ENCODE assay signal across 11 cellular contexts in genomic region chr3:146131616-146132410, GRCh38. TPM values are rescaled to one million over a fixed set of nuclear protein-coding genes. Genes with fewer than 3 reads are reported as not detected.
DNase-seq lines count a peak whose midpoint lies in the region; FAIRE-seq and TF ChIP-seq lines count a peak whose summit lies in the region.
"Had no signal": no experiment of that assay in that cellular context is flagged by ENCODE, and none has a peak within 500 bp of the region (broad histone marks: within the 10 kb centered on the region; RNA-seq: fewer than 3 reads in every experiment).

No MANE protein-coding gene starts in this region.

- no peaks in the 10 kb centered on the region for H3K27me3 ChIP-seq in MG63
- no peaks in the 10 kb centered on the region for H3K27me3 ChIP-seq in endothelial cell of umbilical vein (ENCODE audit: control insufficient read depth in 2 of 2, insufficient read depth in 2 of 2, low read length in 2 of 2)

- H3K4me2 ChIP-seq in endothelial cell of umbilical vein (ENCODE audit: insufficient read depth, low read length) = no peak overlapping the region

- TF ChIP-seq POLR2A in endothelial cell of umbilical vein (IDR thresholded peaks at IDR 0.05; ENCODE audit: low read depth, low read length) = no peak

- peaks cover 15% of the 10 kb centered on the region for H3K4me1 ChIP-seq in endothelial cell of umbilical vein (ENCODE audit: control insufficient read depth, extremely low read depth, insufficient read depth, low read length)

- BruUV-seq in endothelial cell of umbilical vein (replicated peaks; lab: Mats Ljungman, UMichigan) = no TSS peak

- POLR2A ChIA-PET in endothelial cell of umbilical vein (lab: Charles Lee) = no interaction called here

- CTCF ChIA-PET in endothelial cell of umbilical vein (lab: Charles Lee) = no interaction called here

- H4K20me1 ChIP-seq in endothelial cell of umbilical vein (replicated peaks; ENCODE audit: control insufficient read depth, extremely low read depth, insufficient read depth, low read length) = peaks cover 8% of the 10 kb centered on the region

- intact Hi-C loops in endothelial cell of umbilical vein (cut with micrococcal nuclease) = no loop called here

- no peak overlapping the region for H3K27ac ChIP-seq in endothelial cell of umbilical vein (ENCODE audit: insufficient read depth, low read depth, low read length)

- H2AFZ ChIP-seq in endothelial cell of umbilical vein (ENCODE audit: low read depth, low read length) = no peak overlapping the region

- peaks cover 97% of the 10 kb centered on the region for H3K79me2 ChIP-seq in endothelial cell of umbilical vein (ENCODE audit: control insufficient read depth, insufficient read depth, low read length)

- no peak for TF ChIP-seq CTCF in endothelial cell of umbilical vein (IDR thresholded peaks at IDR 0.05; ENCODE audit: extremely low read depth in 1 of 2, insufficient read depth in 1 of 2, low read depth in 1 of 2, low read length in 2 of 2)

- H3K4me3 ChIP-seq in MG63 (no peak overlapping the region), endothelial cell of umbilical vein (replicated peaks in 1 of 3; ENCODE audit: insufficient read depth in 1 of 3, low read depth in 1 of 3, low read length in 3 of 3) (no peak overlapping the region)

- H3K9ac ChIP-seq in endothelial cell of umbilical vein (replicated peaks; ENCODE audit: extremely low read depth, insufficient read depth, low read length) = no peak overlapping the region

- H3K9me1 ChIP-seq in endothelial cell of umbilical vein (replicated peaks; ENCODE audit: control insufficient read depth, extremely low read depth, insufficient read depth, low read length) = no peaks in the 10 kb centered on the region

- dilution Hi-C loops in endothelial cell of umbilical vein (cut with MboI; ENCODE audit: extremely low pct_ligation_motif_present, low sequenced_read_pairs) = no loop called here

- H3K36me3 ChIP-seq in MG63 (peaks cover 85% of the 10 kb centered on the region), endothelial cell of umbilical vein (ENCODE audit: control insufficient read depth in 2 of 2, extremely low read depth in 1 of 2, insufficient read depth in 2 of 2, low read length in 2 of 2) (no peaks in the 10 kb centered on the region)

- H3K9me3 ChIP-seq in MG63 (no peaks in the 10 kb centered on the region), endothelial cell of umbilical vein (replicated peaks; ENCODE audit: control insufficient read depth, insufficient read depth, low read length) (no peaks in the 10 kb centered on the region)

- peak; percentile 59 for DNase-seq in Caki2 (ENCODE audit: low read depth)
- DNase-seq in MG63 = peak; percentile 63
- DNase-seq in endothelial cell of umbilical vein (ENCODE audit: low read depth, low spot score) = no peak
- DNase-seq in non-pigmented ciliary epithelial cell (ENCODE audit: low read depth) = peak; percentile 69
- DNase-seq in NCI-H1694 treated with DMSO at 0.1 percent for 48 hours (lab: John Stamatoyannopoulos, UW) = no peak
- DNase-seq in cerebellar cortex (ENCODE audit: low spot score) = no peak
- DNase-seq in activated CD4-positive, alpha-beta T cell treated with anti-CD3 and anti-CD28 coated beads for 1 hour = no peak
- DNase-seq in NCI-H1105 treated with DMSO at 0.1 percent for 48 hours (lab: John Stamatoyannopoulos, UW) = no peak
- DNase-seq: anterior cingulate cortex, DMS79 treated with DMSO at 0.1 percent for 48 hours, NCI-H524 had no signal

- FAIRE-seq in endothelial cell of umbilical vein (lab: Jason Lieb, UNC) = no peak

- in situ Hi-C loops in Caki2 (cut with HindIII; ENCODE audit: low pct_unique_long_range_greater_than_20kb, low sequenced_read_pairs) = no loop called here

TF ChIP-seq in endothelial cell of umbilical vein, 7 proteins besides CTCF, POLR2A, EP300 and RAD21:
- no peak for TF ChIP-seq MAX (IDR thresholded peaks at IDR 0.05; ENCODE audit: insufficient read depth, insufficient read length)
- peak; percentile 81 for TF ChIP-seq FOS (IDR thresholded peaks at IDR 0.05; ENCODE audit: borderline replicate concordance, insufficient read depth, low read length)

RNA-seq across cellular contexts. Expression of gene PLOD2, which starts 29.2 kb away (rescaled TPM):
- 119 and 120 TPM in 2 replicates for total RNA-seq in Caki2 (2014; rRNA removed; shearing (Covaris generic); ENCODE audit: low replicate concordance)
- total RNA-seq in MG63 (2014; rRNA removed; shearing (Covaris generic); ENCODE audit: low replicate concordance) = 228 and 423 TPM in 2 replicates
- total RNA-seq in endothelial cell of umbilical vein = 193 and 228 TPM in 2 replicates
- polyA plus RNA-seq in endothelial cell of umbilical vein = 22.6 and 36.1 TPM in 2 replicates
- polyA plus RNA-seq in endothelial cell of umbilical vein (2011; cell fraction: cytosol; rRNA removed) = 46.7 and 47.7 TPM in 2 replicates
- 85.2 and 127 TPM in 2 replicates for polyA plus RNA-seq in endothelial cell of umbilical vein (2011; cell fraction: nucleus; rRNA removed)
- 286 and 373 TPM in 2 replicates for polyA plus RNA-seq in endothelial cell of umbilical vein (2012)
- polyA minus RNA-seq in endothelial cell of umbilical vein = 64.7 and 67.6 TPM in 2 replicates
- polyA minus RNA-seq in endothelial cell of umbilical vein (2011; cell fraction: cytosol; rRNA and poly(A)+ RNA removed) = 5.3 TPM
- 176 and 243 TPM in 2 replicates for polyA minus RNA-seq in endothelial cell of umbilical vein (2011; cell fraction: nucleus; rRNA and poly(A)+ RNA removed)

Comparison
In these comparisons a context has a peak if more than half of its experiments do, and no peak if none do; other contexts are left out.
1. DNase-seq: peak in Caki2 (single experiment), MG63 (single experiment) and non-pigmented ciliary epithelial cell (single experiment); none in endothelial cell of umbilical vein (single experiment), NCI-H1694 treated with DMSO at 0.1 percent for 48 hours (single experiment), cerebellar cortex (single experiment), activated CD4-positive, alpha-beta T cell treated with anti-CD3 and anti-CD28 coated beads for 1 hour (single experiment) and NCI-H1105 treated with DMSO at 0.1 percent for 48 hours (single experiment).